12 cellular contexts compared by ENCODE assay signal in the genomic region with DNA sequence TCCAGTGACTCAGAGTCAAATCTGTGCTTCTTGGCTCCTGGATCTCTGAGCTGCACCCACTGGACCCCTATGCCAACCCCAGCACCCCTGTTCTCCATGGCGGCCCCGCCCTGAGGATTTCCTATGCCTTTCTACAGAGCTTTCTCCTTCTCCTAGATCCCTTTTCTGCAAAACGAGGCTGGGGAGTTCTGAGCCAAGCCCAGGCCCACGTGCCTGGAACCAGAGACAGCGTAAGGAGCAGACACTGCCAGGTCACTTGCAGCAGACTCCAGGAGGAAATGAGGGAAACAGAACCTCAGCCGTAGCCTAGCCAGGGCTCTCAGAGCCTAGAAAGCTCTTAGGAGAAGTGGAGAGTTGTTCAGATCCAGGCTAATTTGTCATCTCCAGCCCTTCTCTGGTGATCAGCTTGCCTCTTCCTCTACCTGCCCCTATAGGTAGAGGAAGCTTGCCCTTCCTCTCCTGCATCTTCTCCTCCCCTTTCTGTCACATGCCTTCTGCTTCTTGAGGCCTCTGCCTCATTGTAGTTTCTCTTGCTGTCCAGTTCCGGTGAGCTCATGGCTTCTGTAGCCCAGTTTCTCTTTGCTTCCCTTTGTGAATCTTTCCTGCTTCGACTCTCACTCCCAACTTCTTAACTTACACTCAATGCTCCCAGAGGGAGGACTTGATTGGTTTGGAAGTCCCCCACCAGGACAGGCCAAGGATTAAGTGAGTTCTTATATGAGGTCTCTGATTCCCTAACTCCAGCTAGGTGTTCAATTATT.
A peak's percentile ranks its signal among the peaks of the same experiment; 100 is the strongest.
DNase-seq lines count a peak whose midpoint lies in the region; ATAC-seq and TF ChIP-seq lines count a peak whose summit lies in the region.
"Had no signal": no experiment of that assay in that cellular context is flagged by ENCODE, and none has a peak within 500 bp of the region (broad histone marks: within the 10 kb centered on the region; RNA-seq: fewer than 3 reads in every experiment).

No MANE protein-coding gene starts in this region.

- peaks cover 8% of the 10 kb centered on the region for H3K27me3 Mint-ChIP-seq in dendritic cell treated with granulocyte-macrophage colony-stimulating factor and Interleukin-4, amounts not matched to agents 40 ng/mL and 50 ng/mL, for 4 days

- H2BK15ac ChIP-seq in IMR-90 (ENCODE audit: low read depth, low read length), result no peak overlapping the region

- H3K4me1 Mint-ChIP-seq in dendritic cell treated with granulocyte-macrophage colony-stimulating factor and Interleukin-4, amounts not matched to agents 40 ng/mL and 50 ng/mL, for 4 days (ENCODE audit: low read depth), result peaks cover 25% of the 10 kb centered on the region

- intact Hi-C loops in IMR-90 (cut with micrococcal nuclease), result no loop called here
- intact Hi-C loops in dendritic cell treated with granulocyte-macrophage colony-stimulating factor and Interleukin-4, amounts not matched to agents 40 ng/mL and 50 ng/mL, for 4 days (cut with micrococcal nuclease), result no loop called here
- intact Hi-C loops in lower leg skin (cut with DNase I; ENCODE audit: low total_unique reads), result no loop called here

- 0 out of 4 replicates have a peak, but pooled peaks cover 0 to 2% of the 10 kb centered on the region in 2 experiments for H3K79me1 ChIP-seq in IMR-90 (ENCODE audit: low read depth in 1 of 2, low read length in 2 of 2)

- 0 out of 2 replicates have a peak overlapping the region, but pooled peaks have one; percentile 10 for H3K4ac ChIP-seq in IMR-90 (ENCODE audit: low read depth, low read length)

- H3K27me3 ChIP-seq in IMR-90 (ENCODE audit: control insufficient read depth, insufficient read depth, low read length) (no peaks in the 10 kb centered on the region), skeletal muscle tissue (ENCODE audit: control insufficient read depth in 3 of 3, insufficient read depth in 3 of 3, low read length in 3 of 3) (no peaks in the 10 kb centered on the region), SJCRH30 (no peaks in the 10 kb centered on the region)

- no peak overlapping the region for H3K4me3 Mint-ChIP-seq in dendritic cell treated with granulocyte-macrophage colony-stimulating factor and Interleukin-4, amounts not matched to agents 40 ng/mL and 50 ng/mL, for 4 days
- H3K4me3 Mint-ChIP-seq: activated CD4-positive, alpha-beta T cell treated with anti-CD3 and anti-CD28 coated beads for 36 hours had no signal

- H2BK20ac ChIP-seq in IMR-90 (ENCODE audit: low read depth, low read length), result 0 out of 2 replicates have a peak overlapping the region, but pooled peaks have one; percentile 43

- no peak overlapping the region for H3K27ac ChIP-seq in IMR-90 (ENCODE audit: insufficient read depth, low read length)
- H3K27ac ChIP-seq in skeletal muscle tissue (ENCODE audit: low read depth, low read length), result peak overlapping the region; percentile 59
- no peak overlapping the region for H3K27ac ChIP-seq in SJCRH30
- H3K27ac ChIP-seq: RWPE1 had no signal

- H3K23ac ChIP-seq in IMR-90 (ENCODE audit: low read depth, low read length), result peak overlapping the region; percentile 18; the same call in 1 of the 2 replicates

- peaks cover 17% of the 10 kb centered on the region for H3K9me1 ChIP-seq in IMR-90 (ENCODE audit: insufficient read depth, low read length)

- no peak overlapping the region for H3K9ac ChIP-seq in IMR-90 (ENCODE audit: low read depth, low read length)
- peak overlapping the region in 1 of 3 donors; percentile 16 for H3K9ac ChIP-seq in skeletal muscle tissue (ENCODE audit: low read depth in 1 of 3, low read length in 3 of 3)

- H2AK9ac ChIP-seq in IMR-90 (replicated peaks; ENCODE audit: low read depth, low read length, poor library complexity), result no peak overlapping the region

- peak overlapping the region; percentile 33; the same call in 1 of the 2 replicates for H3K14ac ChIP-seq in IMR-90 (replicated peaks; ENCODE audit: low read depth, low read length)

- TF ChIP-seq CTCF in IMR-90 (conservative IDR thresholded peaks at IDR 0.05; ENCODE audit: low read depth, low read length), result no peak
- no peak for TF ChIP-seq CTCF in lower leg skin (IDR thresholded peaks at IDR 0.05)
- no peak for TF ChIP-seq CTCF in GM20000 (IDR thresholded peaks at IDR 0.05; ENCODE audit: extremely low read depth, missing control alignments)

- no peak overlapping the region; the same call in 1 of the 2 replicates for H2AK5ac ChIP-seq in IMR-90 (ENCODE audit: low read depth, low read length)

- WGBS in IMR-90 (ENCODE audit: extremely low coverage in 2 of 2, insufficient read length in 1 of 2), 2 experiments, result 63% methylated on average over 5 of the region's 8 CpGs; no CpG with 5 or more reads in 1 of the 2 experiments
- WGBS in lower leg skin, 2 donors, result 47 to 56% methylated on average over 8 of the region's 8 CpGs

- no peak overlapping the region; a peak in 1 of 4 replicates for H4K8ac ChIP-seq in IMR-90 (ENCODE audit: low read depth in 2 of 2, low read length in 2 of 2)

- POLR2A ChIA-PET in IMR-90 (lab: Charles Lee; ENCODE audit: unreplicated experiment), result no interaction called here

- H2AFZ ChIP-seq in IMR-90 (replicated peaks; ENCODE audit: low read length, poor library complexity), result no peak overlapping the region

- H3K4me2 ChIP-seq in IMR-90 (ENCODE audit: low read depth, low read length), result no peak overlapping the region

- ATAC-seq in IMR-90 (ENCODE audit: low read depth) (no peak), HG02870 (IDR thresholded peaks at IDR 0.05; ENCODE audit: unreplicated experiment) (no peak), HG03460 (IDR thresholded peaks at IDR 0.05; ENCODE audit: unreplicated experiment) (no peak)
- ATAC-seq: activated CD4-positive, alpha-beta T cell treated with anti-CD3 and anti-CD28 coated beads for 36 hours had no signal

- no peak for TF ChIP-seq RAD21 in IMR-90 (IDR thresholded peaks at IDR 0.05; ENCODE audit: low read length)

- H3K36me3 ChIP-seq in IMR-90 (ENCODE audit: control insufficient read depth, insufficient read depth, low read length) (no peaks in the 10 kb centered on the region), skeletal muscle tissue (ENCODE audit: control insufficient read depth in 3 of 3, insufficient read depth in 3 of 3, low read length in 3 of 3) (no peaks in the 10 kb centered on the region), SJCRH30 (no peaks in the 10 kb centered on the region)

- CTCF ChIA-PET in IMR-90 (lab: Yijun Ruan, JAX), result no interaction called here

- H3K4me1 ChIP-seq in IMR-90 (ENCODE audit: control insufficient read depth, insufficient read depth, low read length), result peaks cover 21% of the 10 kb centered on the region
- peaks cover 12 to 26% (median 17%) of the 10 kb centered on the region in 3 donors for H3K4me1 ChIP-seq in skeletal muscle tissue (ENCODE audit: control insufficient read depth in 3 of 3, insufficient read depth in 3 of 3, low read length in 3 of 3)
- peaks cover 56% of the 10 kb centered on the region for H3K4me1 ChIP-seq in SJCRH30

- H3K4me3 ChIP-seq in IMR-90 (ENCODE audit: insufficient read depth, low read depth, low read length) (no peak overlapping the region), lower leg skin (ENCODE audit: low read depth, poor library complexity, severe bottlenecking) (no peak overlapping the region), skeletal muscle tissue (ENCODE audit: low read length in 3 of 3) (no peak overlapping the region), SJCRH30 (no peak overlapping the region)

- no peak overlapping the region for H2BK5ac ChIP-seq in IMR-90 (ENCODE audit: low read depth, low read length, poor library complexity, severe bottlenecking)

- peak overlapping the region; percentile 35; the same call in 1 of the 2 replicates for H4K91ac ChIP-seq in IMR-90 (ENCODE audit: insufficient read depth, low read depth, low read length)

- peak overlapping the region; percentile 6 for H3K27ac Mint-ChIP-seq in dendritic cell treated with granulocyte-macrophage colony-stimulating factor and Interleukin-4, amounts not matched to agents 40 ng/mL and 50 ng/mL, for 4 days
- H3K27ac Mint-ChIP-seq: activated CD4-positive, alpha-beta T cell treated with anti-CD3 and anti-CD28 coated beads for 36 hours had no signal

- H3K18ac ChIP-seq in IMR-90 (ENCODE audit: low read depth, low read length), result no peak overlapping the region

- no peaks in the 10 kb centered on the region for H3K9me3 Mint-ChIP-seq in dendritic cell treated with granulocyte-macrophage colony-stimulating factor and Interleukin-4, amounts not matched to agents 40 ng/mL and 50 ng/mL, for 4 days

- no peak overlapping the region for H4K5ac ChIP-seq in IMR-90 (ENCODE audit: low read depth, low read length)

- H2BK120ac ChIP-seq in IMR-90 (ENCODE audit: low read depth, low read length), result no peak overlapping the region; the same call in 1 of the 2 replicates

- in situ Hi-C loops in IMR-90 (cut with MboI; ENCODE audit: low sequenced_read_pairs), result no loop called here

- BruUV-seq in IMR-90 (replicated peaks; lab: Mats Ljungman, UMichigan), result no TSS peak

- no peaks in the 10 kb centered on the region for H3K9me3 ChIP-seq in IMR-90 (ENCODE audit: control insufficient read depth, insufficient read depth, low read length)
- no peaks in the 10 kb centered on the region for H3K9me3 ChIP-seq in skeletal muscle tissue (ENCODE audit: control insufficient read depth in 3 of 3, low read length in 3 of 3)
- no peaks in the 10 kb centered on the region for H3K9me3 ChIP-seq in SJCRH30 (replicated peaks)

- H4K20me1 ChIP-seq in IMR-90 (ENCODE audit: insufficient read depth, low read length), result no peaks in the 10 kb centered on the region

- H3K36me3 Mint-ChIP-seq in dendritic cell treated with granulocyte-macrophage colony-stimulating factor and Interleukin-4, amounts not matched to agents 40 ng/mL and 50 ng/mL, for 4 days (ENCODE audit: low read depth), result no peaks in the 10 kb centered on the region

- DNase-seq in IMR-90, result no peak
- peak; percentile 48 to 88 for DNase-seq in lower leg skin (ENCODE audit: low spot score in 2 of 2)
- no peak for DNase-seq in GM20000 (ENCODE audit: low spot score)
- no peak for DNase-seq in SJCRH30
- DNase-seq: activated CD4-positive, alpha-beta T cell treated with anti-CD3 and anti-CD28 coated beads for 36 hours; HCEC 1CT; NCI-H82 had no signal

- no peak overlapping the region for H3K56ac ChIP-seq in IMR-90 (ENCODE audit: extremely low read depth, insufficient read depth, low read length)

- dilution Hi-C loops in IMR-90 (cut with HindIII; ENCODE audit: low sequenced_read_pairs, unreplicated experiment), result no loop called here

- no peak for TF ChIP-seq POLR2A in IMR-90 (IDR thresholded peaks at IDR 0.05; ENCODE audit: low read depth, low read length)
- TF ChIP-seq POLR2A in lower leg skin (IDR thresholded peaks at IDR 0.05), result no peak

TF ChIP-seq in IMR-90, 13 proteins besides CTCF, POLR2A, EP300 and RAD21 (continues in another document):
- TF ChIP-seq MXI1 (IDR thresholded peaks at IDR 0.05; ENCODE audit: borderline replicate concordance, low read depth, low read length) (no peak), MAZ (IDR thresholded peaks at IDR 0.05; ENCODE audit: borderline replicate concordance, low read depth, low read length) (no peak)

Comparison
In these comparisons a context has a peak if more than half of its experiments do, and no peak if none do; other contexts are left out.
1. DNase-seq: peak in lower leg skin (2 of 2); none in IMR-90 (single experiment), GM20000 (single experiment) and SJCRH30 (0 of 2).